In genomic region chr12:71441350-71441748, GRCh38 we compare ENCODE assay signal across 12 cellular contexts. TPM values are rescaled to one million over a fixed set of nuclear protein-coding genes. Genes with fewer than 3 reads are reported as not detected.
DNase-seq lines count a peak whose midpoint lies in the region; ATAC-seq and TF ChIP-seq lines count a peak whose summit lies in the region.
"Had no signal": no experiment of that assay in that cellular context is flagged by ENCODE, and none has a peak within 500 bp of the region (broad histone marks: within the 10 kb centered on the region; RNA-seq: fewer than 3 reads in every experiment).

No MANE protein-coding gene starts in this region.

- CTCF ChIA-PET in HCT116 (lab: Charles Lee): no interaction called here

- TF ChIP-seq CTCF in HCT116 (IDR thresholded peaks at IDR 0.05 in 2 of 3, conservative IDR thresholded peaks at IDR 0.05 in 1 of 3; ENCODE audit: borderline replicate concordance in 1 of 3, insufficient read depth in 1 of 3, low read depth in 2 of 3, low read length in 2 of 3) (no peak), neural progenitor cell (IDR thresholded peaks at IDR 0.05) (no peak)

- POLR2A ChIA-PET in HCT116 (lab: Charles Lee): no interaction called here

- peaks cover 27% of the 10 kb centered on the region for H3K4me1 Mint-ChIP-seq in neural progenitor cell

- H3K27me3 ChIP-seq in BLaER1 treated with 17β-estradiol and CSF1 and Interleukin-3, amounts not matched to agents 10 nM and 100 nM: peaks cover 63 to 81% (median 67%) of the 10 kb centered on the region in 11 experiments
- H3K27me3 ChIP-seq in HCT116 (ENCODE audit: insufficient read depth, low read length) (peaks cover 42% of the 10 kb centered on the region), duodenal mucosa (ENCODE audit: control insufficient read depth in 1 of 2, insufficient read depth in 2 of 2, low read length in 2 of 2) (peaks cover 18 to 28% of the 10 kb centered on the region in 2 donors), neural progenitor cell (peaks cover 82% of the 10 kb centered on the region)

- TF ChIP-seq RAD21 in HCT116 (IDR thresholded peaks at IDR 0.05; ENCODE audit: low read depth): no peak

- DNase-seq in HCT116 (ENCODE audit: low read depth, low spot score): no peak
- no peak for DNase-seq in neural progenitor cell (ENCODE audit: low spot score)
- no peak for DNase-seq in stimulated activated CD4-positive, alpha-beta T cell treated with anti-CD3 and anti-CD28 coated beads, Interleukin-15, amount 100 ng/mL, for 24 hours
- no peak for DNase-seq in NCI-H526 (lab: John Stamatoyannopoulos, UW)
- DNase-seq: mammary epithelial cell, NCI-H2081 treated with DMSO at 0.1 percent for 48 hours, right cardiac atrium had no signal

- peak overlapping the region in 5 of 10 experiments; percentile 59 to 73 (median 63); a peak in 3 of 20 replicates for H3K4me3 ChIP-seq in BLaER1 treated with 17β-estradiol and CSF1 and Interleukin-3, amounts not matched to agents 10 nM and 100 nM
- H3K4me3 ChIP-seq in HCT116 (replicated peaks in 1 of 2; ENCODE audit: low read depth in 1 of 2, low read length in 2 of 2) (no peak overlapping the region), duodenal mucosa (ENCODE audit: low read depth in 1 of 2, low read length in 2 of 2) (peak overlapping the region; percentile 69 to 72), neural progenitor cell (peak overlapping the region; percentile 62)

- H3K79me2 ChIP-seq in HCT116 (ENCODE audit: insufficient read depth, low read length) (no peaks in the 10 kb centered on the region), neural progenitor cell (ENCODE audit: low read depth) (no peaks in the 10 kb centered on the region)

- RAD21 ChIA-PET in HCT116 (lab: Charles Lee; ENCODE audit: low non-redundant PET in 1 of 2, low total read pairs in 2 of 2, uncharacterized antibody in 2 of 2, unreplicated experiment in 2 of 2): no interaction called here

- peaks cover 7% of the 10 kb centered on the region for H3F3A ChIP-seq in neural progenitor cell (ENCODE audit: low read depth)

- BruUV-seq in HCT116 (replicated peaks; lab: Mats Ljungman, UMichigan): no TSS peak

- peaks cover 15% of the 10 kb centered on the region for H3K9me3 Mint-ChIP-seq in neural progenitor cell

- ATAC-seq in HCT116: no peak
- ATAC-seq in GM19455 (IDR thresholded peaks at IDR 0.05; ENCODE audit: unreplicated experiment): no peak
- ATAC-seq in HG03095 (IDR thresholded peaks at IDR 0.05; ENCODE audit: unreplicated experiment): no peak
- ATAC-seq: right cardiac atrium had no signal

- H3K9me2 ChIP-seq in HCT116 (ENCODE audit: insufficient read depth): no peaks in the 10 kb centered on the region

- peaks cover 17 to 26% (median 23%) of the 10 kb centered on the region in 11 experiments for H3K9me3 ChIP-seq in BLaER1 treated with 17β-estradiol and CSF1 and Interleukin-3, amounts not matched to agents 10 nM and 100 nM (replicated peaks in 1 of 11)
- no peaks in the 10 kb centered on the region; a peak in 1 of 4 replicates for H3K9me3 ChIP-seq in HCT116 (ENCODE audit: control insufficient read depth in 1 of 2, insufficient read depth in 1 of 2, low read depth in 1 of 2, low read length in 2 of 2)
- H3K9me3 ChIP-seq in duodenal mucosa (ENCODE audit: control insufficient read depth in 1 of 2, low read length in 2 of 2): peaks cover 4 to 8% of the 10 kb centered on the region in 2 donors
- no peaks in the 10 kb centered on the region for H3K9me3 ChIP-seq in neural progenitor cell (ENCODE audit: low read depth)

- H3K27me3 Mint-ChIP-seq in neural progenitor cell (ENCODE audit: insufficient read depth, low read depth): peaks cover 25% of the 10 kb centered on the region

- no peak overlapping the region for H3K27ac Mint-ChIP-seq in neural progenitor cell

- H3K36me3 Mint-ChIP-seq in neural progenitor cell: peaks cover 7% of the 10 kb centered on the region

- H3K9ac ChIP-seq in BLaER1 treated with 17β-estradiol and CSF1 and Interleukin-3, amounts not matched to agents 10 nM and 100 nM: no peak overlapping the region
- H3K9ac ChIP-seq in HCT116 (ENCODE audit: low read length): no peak overlapping the region
- H3K9ac ChIP-seq in duodenal mucosa (ENCODE audit: low read depth in 1 of 2, low read length in 2 of 2): no peak overlapping the region
- no peak overlapping the region for H3K9ac ChIP-seq in neural progenitor cell

- H4K20me1 ChIP-seq in BLaER1 treated with 17β-estradiol and CSF1 and Interleukin-3, amounts not matched to agents 10 nM and 100 nM: peaks cover 0 to 29% (median 17%) of the 10 kb centered on the region in 11 experiments; a peak in 14 of 22 replicates
- H4K20me1 ChIP-seq in HCT116 (ENCODE audit: insufficient read depth): no peaks in the 10 kb centered on the region
- H4K20me1 ChIP-seq in neural progenitor cell (ENCODE audit: low read depth): no peaks in the 10 kb centered on the region

- no peak for TF ChIP-seq POLR2A in HCT116 (IDR thresholded peaks at IDR 0.05; ENCODE audit: borderline replicate concordance, extremely low read depth, insufficient read depth, insufficient read length)

- no peak overlapping the region for H3K27ac ChIP-seq in BLaER1 treated with 17β-estradiol and CSF1 and Interleukin-3, amounts not matched to agents 10 nM and 100 nM
- H3K27ac ChIP-seq in HCT116 (ENCODE audit: low read depth, low read length) (no peak overlapping the region), duodenal mucosa (ENCODE audit: low read depth, low read length) (no peak overlapping the region), neural progenitor cell (no peak overlapping the region)

- H2AFZ ChIP-seq in HCT116 (ENCODE audit: low read depth, low read length, poor library complexity, severe bottlenecking) (no peak overlapping the region), neural progenitor cell (replicated peaks) (no peak overlapping the region)

- peaks cover 0 to 4% (median 0%) of the 10 kb centered on the region in 11 experiments; a peak in 2 of 22 replicates for H3K36me3 ChIP-seq in BLaER1 treated with 17β-estradiol and CSF1 and Interleukin-3, amounts not matched to agents 10 nM and 100 nM
- H3K36me3 ChIP-seq in HCT116 (ENCODE audit: control insufficient read depth in 1 of 2, insufficient read depth in 2 of 2, low read length in 2 of 2) (no peaks in the 10 kb centered on the region), duodenal mucosa (ENCODE audit: control insufficient read depth in 1 of 2, insufficient read depth in 2 of 2, low read length in 2 of 2) (no peaks in the 10 kb centered on the region), neural progenitor cell (no peaks in the 10 kb centered on the region)

- intact Hi-C loops in HCT116 (cut with micrococcal nuclease): no loop called here

- H3K4me1 ChIP-seq in BLaER1 treated with 17β-estradiol and CSF1 and Interleukin-3, amounts not matched to agents 10 nM and 100 nM: peaks cover 19 to 31% (median 26%) of the 10 kb centered on the region in 10 experiments
- peaks cover 8 to 21% of the 10 kb centered on the region in 2 experiments; a peak in 3 of 4 replicates for H3K4me1 ChIP-seq in HCT116 (ENCODE audit: control insufficient read depth in 1 of 2, insufficient read depth in 2 of 2, low read length in 2 of 2)
- peaks cover 4 to 26% of the 10 kb centered on the region in 2 donors for H3K4me1 ChIP-seq in duodenal mucosa (ENCODE audit: control insufficient read depth in 1 of 2, insufficient read depth in 2 of 2, low read length in 2 of 2)
- peaks cover 16% of the 10 kb centered on the region for H3K4me1 ChIP-seq in neural progenitor cell

- peak overlapping the region in 10 of 11 experiments; percentile 92 to 100 (median 99); a peak in 20 of 22 replicates for H3K4me2 ChIP-seq in BLaER1 treated with 17β-estradiol and CSF1 and Interleukin-3, amounts not matched to agents 10 nM and 100 nM
- H3K4me2 ChIP-seq in HCT116 (ENCODE audit: low read length) (peak overlapping the region; percentile 94), neural progenitor cell (peak overlapping the region; percentile 98)

- H3K4me3 Mint-ChIP-seq in neural progenitor cell: peak overlapping the region; percentile 94

TF ChIP-seq in HCT116, 20 proteins besides CTCF, POLR2A, EP300 and RAD21:
- TF ChIP-seq EZH2phosphoT487 (IDR thresholded peaks at IDR 0.05; ENCODE audit: borderline replicate concordance) (no peak), CBX3 (IDR thresholded peaks at IDR 0.05; ENCODE audit: low read depth) (no peak), FOSL1 (IDR thresholded peaks at IDR 0.05; ENCODE audit: low read depth) (no peak), SRF (IDR thresholded peaks at IDR 0.05; ENCODE audit: low read depth) (no peak), ZNF274 (IDR thresholded peaks at IDR 0.05; ENCODE audit: low read depth, low read length) (no peak), SP1 (IDR thresholded peaks at IDR 0.05; ENCODE audit: low read depth) (no peak), ELF1 (IDR thresholded peaks at IDR 0.05; ENCODE audit: borderline replicate concordance, low read depth) (no peak), EGR1 (IDR thresholded peaks at IDR 0.05; ENCODE audit: low read depth) (no peak), JUND (IDR thresholded peaks at IDR 0.05) (no peak), ATF3 (IDR thresholded peaks at IDR 0.05) (no peak), ZFX (IDR thresholded peaks at IDR 0.05) (no peak)
- TF ChIP-seq, protein P1, sequence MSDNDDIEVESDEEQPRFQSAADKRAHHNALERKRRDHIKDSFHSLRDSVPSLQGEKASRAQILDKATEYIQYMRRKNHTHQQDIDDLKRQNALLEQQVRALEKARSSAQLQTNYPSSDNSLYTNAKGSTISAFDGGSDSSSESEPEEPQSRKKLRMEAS (IDR thresholded peaks at IDR 0.05): no peak

RNA-seq across cellular contexts. Expression of gene LGR5, which starts 1.8 kb away (rescaled TPM):
- total RNA-seq in HCT116 (2021; ENCODE audit: unreplicated experiment) (not detected), neural progenitor cell (ENCODE audit: low replicate concordance) (0.71 and 1.4 TPM in 2 replicates)
- not detected in 2 replicates for polyA plus RNA-seq in HCT116 (2012)
- total RNA-seq: bronchial epithelial cell had no signal
- polyA plus RNA-seq: mammary epithelial cell had no signal

Comparison
In these comparisons a context has a peak if more than half of its experiments do, and no peak if none do; other contexts are left out.
1. H3K4me3 ChIP-seq: peak in duodenal mucosa (2 of 2) and neural progenitor cell (single experiment); none in HCT116 (0 of 2).
2. Peak in every context shown above with its lines, with median percentiles within 50 percentile points of each other: H3K4me2 ChIP-seq.